In the genomic region with DNA sequence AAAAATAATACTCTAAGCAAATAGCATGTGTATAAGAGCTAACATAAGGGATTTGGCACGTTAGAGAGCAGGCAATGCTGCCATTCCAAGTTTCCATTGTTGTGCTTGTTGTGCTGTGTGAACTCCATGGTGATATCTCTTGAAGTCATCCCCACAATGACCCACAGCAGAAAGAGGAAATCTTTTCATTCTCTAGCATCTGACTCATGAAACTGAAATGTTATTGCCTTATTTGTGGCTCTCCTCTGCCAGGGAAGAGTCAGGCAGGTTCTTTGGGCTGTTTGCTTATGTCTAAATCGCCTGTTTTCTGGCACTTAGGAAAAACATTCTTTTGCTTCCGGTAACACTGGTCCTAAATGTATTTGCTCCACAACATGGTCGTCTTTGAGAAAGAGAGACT, we compare ENCODE assay signal across 9 cellular contexts.
DNase-seq lines count a peak whose midpoint lies in the region; ATAC-seq and TF ChIP-seq lines count a peak whose summit lies in the region.
"Had no signal": no experiment of that assay in that cellular context is flagged by ENCODE, and none has a peak within 500 bp of the region (broad histone marks: within the 10 kb centered on the region; RNA-seq: fewer than 3 reads in every experiment).

No MANE protein-coding gene starts in this region.

- no peaks in the 10 kb centered on the region for H3K36me3 ChIP-seq in left lung
- H3K36me3 ChIP-seq in aorta (ENCODE audit: control insufficient read depth in 1 of 2, insufficient read depth in 2 of 2, low read length in 1 of 2) = no peaks in the 10 kb centered on the region
- H3K36me3 ChIP-seq in vagina = no peaks in the 10 kb centered on the region

- DNase-seq in Right ventricle myocardium inferior (ENCODE audit: missing footprints) (no peak), cardiac septum (ENCODE audit: low spot score) (no peak), choroid plexus epithelial cell (ENCODE audit: low read depth) (peak; percentile 99), left lung (no peak), aorta (no peak), vagina (ENCODE audit: extremely low spot score in 2 of 2) (no peak)
- DNase-seq: stimulated activated CD4-positive, alpha-beta T cell treated with anti-CD3 and anti-CD28 coated beads, Interleukin-2, amount 100 ng/mL, for 48 hours had no signal

- peaks cover 0 to 2% of the 10 kb centered on the region in 2 donors for H3K9me3 ChIP-seq in left lung
- H3K9me3 ChIP-seq in aorta (ENCODE audit: control insufficient read depth, low read length) = no peaks in the 10 kb centered on the region
- no peaks in the 10 kb centered on the region for H3K9me3 ChIP-seq in vagina

- H3K4me1 ChIP-seq in left lung = no peaks in the 10 kb centered on the region
- peaks cover 0 to 2% of the 10 kb centered on the region in 2 donors for H3K4me1 ChIP-seq in aorta (ENCODE audit: control insufficient read depth in 1 of 2, insufficient read depth in 2 of 2, low read length in 2 of 2)
- peaks cover 34% of the 10 kb centered on the region for H3K4me1 ChIP-seq in vagina

- peak overlapping the region; percentile 50 to 53 for H3K27ac ChIP-seq in left lung
- no peak overlapping the region for H3K27ac ChIP-seq in aorta (ENCODE audit: low read depth in 1 of 2, low read length in 2 of 2)
- H3K27ac ChIP-seq in vagina = no peak overlapping the region

- H3K4me3 ChIP-seq in choroid plexus epithelial cell (ENCODE audit: low read depth, low read length) = no peak overlapping the region
- no peak overlapping the region for H3K4me3 ChIP-seq in left lung
- H3K4me3 ChIP-seq in aorta (ENCODE audit: low read length in 2 of 2) = no peak overlapping the region
- no peak overlapping the region for H3K4me3 ChIP-seq in vagina

- no peak for TF ChIP-seq POLR2A in vagina (IDR thresholded peaks at IDR 0.05)

- intact Hi-C loops in Right ventricle myocardium inferior (cut with DNase I) = loop anchor here (5.0 kb wide), 1 partner anchor 112 kb away; no protein-coding TSS in a partner anchor
- intact Hi-C loops in cardiac septum (cut with DNase I) = loop anchor here (10.0 kb wide), 1 partner anchor 214 kb away; no protein-coding TSS in a partner anchor
- intact Hi-C loops in left lung (cut with DNase I) = no loop called here
- intact Hi-C loops in aorta (cut with DNase I) = no loop called here
- intact Hi-C loops in vagina (cut with DNase I) = no loop called here

- ATAC-seq in Right ventricle myocardium inferior (peak; percentile 38), left lung (peak; percentile 92), aorta (ENCODE audit: low FRiP score) (peak; percentile 80), GM19328 (IDR thresholded peaks at IDR 0.05; ENCODE audit: unreplicated experiment) (no peak), GM18873 (IDR thresholded peaks at IDR 0.05; ENCODE audit: low FRiP score, unreplicated experiment) (no peak)

- H3K27me3 ChIP-seq in left lung (no peaks in the 10 kb centered on the region), aorta (ENCODE audit: control insufficient read depth in 1 of 2, insufficient read depth in 2 of 2, low read length in 1 of 2) (no peaks in the 10 kb centered on the region), vagina (no peaks in the 10 kb centered on the region)

- TF ChIP-seq CTCF in choroid plexus epithelial cell (conservative IDR thresholded peaks at IDR 0.05; ENCODE audit: low read depth, low read length) (no peak), left lung (IDR thresholded peaks at IDR 0.05) (no peak), vagina (IDR thresholded peaks at IDR 0.05) (no peak)

- WGBS in aorta, 2 donors = 28% methylated on average over 4 of the region's 4 CpGs

Comparison
In these comparisons a context has a peak if more than half of its experiments do, and no peak if none do; other contexts are left out.
1. ATAC-seq: peak in Right ventricle myocardium inferior (single experiment), left lung (single experiment) and aorta (single experiment); none in GM19328 (single experiment) and GM18873 (single experiment).
2. H3K27ac ChIP-seq: peak in left lung (2 of 2); none in aorta (0 of 2) and vagina (single experiment).
3. intact Hi-C loops: an anchor here in Right ventricle myocardium inferior (5.0 kb wide) and cardiac septum (10.0 kb wide); none called in left lung, aorta and vagina.